In the genomic region with DNA sequence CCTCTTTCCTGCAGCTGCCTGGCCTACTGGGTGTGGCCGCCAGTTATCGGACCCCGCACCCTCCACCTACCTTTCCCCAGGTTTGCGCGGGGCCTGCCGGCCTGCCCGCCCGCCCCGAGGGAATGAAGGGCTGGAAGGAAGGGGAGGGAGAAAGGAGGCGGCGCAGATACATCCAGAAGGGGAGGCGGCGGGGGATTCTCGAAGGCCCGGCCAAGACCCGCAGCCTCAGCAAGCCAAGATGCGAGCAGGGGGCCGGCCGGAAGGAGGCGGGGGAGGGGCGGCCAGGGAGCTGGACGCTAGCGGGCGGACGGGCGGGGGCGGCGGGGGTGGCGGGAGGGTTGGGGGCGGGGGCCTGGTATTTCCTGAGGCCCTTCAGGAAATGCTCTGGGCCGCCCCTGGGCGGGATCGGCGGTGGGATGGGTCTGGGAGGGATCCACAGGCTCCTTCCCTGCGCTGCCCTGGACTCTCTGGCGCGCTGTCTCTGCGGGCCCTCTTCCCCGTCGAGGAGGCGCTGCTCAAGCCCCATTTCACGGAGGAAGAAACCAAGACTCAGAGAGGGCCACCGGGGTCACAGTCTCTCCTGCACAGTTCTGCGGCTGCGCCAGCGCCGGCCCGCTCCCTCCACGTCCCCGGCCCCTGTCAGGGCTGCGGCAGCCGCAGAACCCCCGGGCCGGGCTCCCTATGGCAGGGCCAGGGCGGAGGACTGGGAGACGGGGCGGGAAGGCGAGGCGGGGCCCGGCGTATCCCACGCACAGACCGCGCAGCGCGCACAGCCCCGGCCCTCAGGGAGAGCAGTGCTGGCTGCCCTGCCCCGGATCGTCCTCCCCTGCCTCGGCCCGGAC, we compare ENCODE assay signal across 11 cellular contexts. TPM values are rescaled to one million over a fixed set of nuclear protein-coding genes. Genes with fewer than 3 reads are reported as not detected.
DNase-seq lines count a peak whose midpoint lies in the region; ATAC-seq and TF ChIP-seq lines count a peak whose summit lies in the region.
"Not testable (repeated sequence)": the region's sequence is repeated elsewhere in the genome, so short reads cannot be mapped to it uniquely, and the experiment has no call there.
"Had no signal": no experiment of that assay in that cellular context is flagged by ENCODE, and none has a peak within 500 bp of the region (broad histone marks: within the 10 kb centered on the region; RNA-seq: fewer than 3 reads in every experiment).

No MANE protein-coding gene starts in this region.

- H3K27me3 Mint-ChIP-seq in CD8-positive, alpha-beta T cell (ENCODE audit: low read depth); activated CD8-positive, alpha-beta T cell treated with anti-CD3 and anti-CD28 coated beads, Interleukin-2, amount 10 ng/mL, durations not matched to agents 7 days and 5 days (ENCODE audit: low read depth); natural killer cell treated with Interleukin-12 subunit alpha and Interleukin-12 subunit beta and Interleukin-15 and Interleukin-18, amount 100 ng/mL, for 72 hours: not testable (repeated sequence)

- not testable (repeated sequence) for H3K27ac ChIP-seq in CD8-positive, alpha-beta T cell (ENCODE audit: low read depth, low read length); RWPE2 (ENCODE audit: poor library complexity, severe bottlenecking); body of pancreas; heart left ventricle; right lobe of liver

- not testable (repeated sequence) for H3K27ac Mint-ChIP-seq in CD8-positive, alpha-beta T cell; activated CD8-positive, alpha-beta T cell treated with anti-CD3 and anti-CD28 coated beads, Interleukin-2, amount 10 ng/mL, durations not matched to agents 7 days and 5 days; natural killer cell treated with Interleukin-12 subunit alpha and Interleukin-12 subunit beta and Interleukin-15 and Interleukin-18, amount 100 ng/mL, for 72 hours

- not testable (repeated sequence) for TF ChIP-seq CTCF in CD8-positive, alpha-beta T cell (IDR thresholded peaks at IDR 0.05); RWPE2 (IDR thresholded peaks at IDR 0.05; ENCODE audit: poor library complexity, severe bottlenecking); body of pancreas (IDR thresholded peaks at IDR 0.05); heart left ventricle (IDR thresholded peaks at IDR 0.05); right lobe of liver (IDR thresholded peaks at IDR 0.05)

- not testable (repeated sequence) for H3K27me3 ChIP-seq in CD8-positive, alpha-beta T cell (ENCODE audit: insufficient read depth, low read length); RWPE2 (ENCODE audit: insufficient read depth, poor library complexity, severe bottlenecking); body of pancreas; heart left ventricle; right lobe of liver

- H3K9me3 ChIP-seq in CD8-positive, alpha-beta T cell (ENCODE audit: low read length); RWPE2 (ENCODE audit: severe bottlenecking); body of pancreas; heart left ventricle; right lobe of liver: not testable (repeated sequence)

- POLR2A ChIA-PET in CD8-positive, alpha-beta T cell (lab: Charles Lee); activated CD8-positive, alpha-beta T cell treated with anti-CD3 and anti-CD28 coated beads, Interleukin-2, amount 10 ng/mL, durations not matched to agents 7 days and 5 days (lab: Charles Lee): not testable (repeated sequence)

- peak; percentile 24 for ATAC-seq in CD8-positive, alpha-beta T cell
- ATAC-seq in RWPE2 (ENCODE audit: low read depth) (peak; percentile 85), body of pancreas (peak; percentile 82), heart left ventricle (peak; percentile 86 to 92 (median 90)), right lobe of liver (peak; percentile 81 to 88 (median 83))
- peak; percentile 43 for ATAC-seq in activated CD8-positive, alpha-beta T cell treated with anti-CD3 and anti-CD28 coated beads, Interleukin-2, amount 10 ng/mL, durations not matched to agents 7 days and 5 days
- ATAC-seq in natural killer cell treated with Interleukin-12 subunit alpha and Interleukin-12 subunit beta and Interleukin-15 and Interleukin-18, amount 100 ng/mL, for 72 hours, result peak; percentile 56 to 72
- ATAC-seq in stimulated activated naive CD8-positive, alpha-beta T cell treated with anti-CD3 and anti-CD28 coated beads, Interleukin-15, Interleukin-2, amounts not matched to agents 100 U/mL and 50 U/mL, for 24 hours, result peak; percentile 19

- not testable (repeated sequence) for DNase-seq in CD8-positive, alpha-beta T cell; RWPE2 (ENCODE audit: low spot score); activated CD8-positive, alpha-beta T cell treated with anti-CD3 and anti-CD28 coated beads, Interleukin-2, amount 10 ng/mL, durations not matched to agents 7 days and 5 days; body of pancreas; heart left ventricle; right lobe of liver; natural killer cell treated with Interleukin-12 subunit alpha and Interleukin-12 subunit beta and Interleukin-15 and Interleukin-18, amount 100 ng/mL, for 72 hours (ENCODE audit: low spot score); stimulated activated naive CD8-positive, alpha-beta T cell treated with anti-CD3 and anti-CD28 coated beads, Interleukin-15, Interleukin-2, amounts not matched to agents 100 U/mL and 50 U/mL, for 24 hours

- not testable (repeated sequence) for H3K4me1 ChIP-seq in CD8-positive, alpha-beta T cell (ENCODE audit: insufficient read depth, low read length); RWPE2 (ENCODE audit: insufficient read depth, poor library complexity, severe bottlenecking); body of pancreas; heart left ventricle; right lobe of liver

- WGBS in body of pancreas, 2 donors, result no CpG with 5 or more reads among the region's 71 CpGs
- no CpG with 5 or more reads among the region's 71 CpGs for WGBS in heart left ventricle, 4 donors
- WGBS in right lobe of liver (ENCODE audit: insufficient coverage, low coverage, low lambda C conversion rate, missing lambda C conversion rate), result no CpG with 5 or more reads among the region's 71 CpGs

- H3K9me3 Mint-ChIP-seq in CD8-positive, alpha-beta T cell; activated CD8-positive, alpha-beta T cell treated with anti-CD3 and anti-CD28 coated beads, Interleukin-2, amount 10 ng/mL, durations not matched to agents 7 days and 5 days (ENCODE audit: insufficient read depth); natural killer cell treated with Interleukin-12 subunit alpha and Interleukin-12 subunit beta and Interleukin-15 and Interleukin-18, amount 100 ng/mL, for 72 hours: not testable (repeated sequence)

- intact Hi-C loops in CD8-positive, alpha-beta T cell (cut with DNase I, micrococcal nuclease); body of pancreas (cut with DNase I); heart left ventricle (cut with DNase I); right lobe of liver (cut with DNase I): not testable (repeated sequence)

- H3K36me3 ChIP-seq in CD8-positive, alpha-beta T cell (ENCODE audit: insufficient read depth, low read length); RWPE2 (ENCODE audit: low read depth); body of pancreas (replicated peaks in 1 of 2; ENCODE audit: insufficient read depth in 1 of 2, low read depth in 2 of 2); heart left ventricle; right lobe of liver: not testable (repeated sequence)

- CTCF ChIA-PET in CD8-positive, alpha-beta T cell (lab: Charles Lee); activated CD8-positive, alpha-beta T cell treated with anti-CD3 and anti-CD28 coated beads, Interleukin-2, amount 10 ng/mL, durations not matched to agents 7 days and 5 days (lab: Charles Lee): not testable (repeated sequence)

- not testable (repeated sequence) for H3K36me3 Mint-ChIP-seq in CD8-positive, alpha-beta T cell; activated CD8-positive, alpha-beta T cell treated with anti-CD3 and anti-CD28 coated beads, Interleukin-2, amount 10 ng/mL, durations not matched to agents 7 days and 5 days (ENCODE audit: low read depth); natural killer cell treated with Interleukin-12 subunit alpha and Interleukin-12 subunit beta and Interleukin-15 and Interleukin-18, amount 100 ng/mL, for 72 hours

- not testable (repeated sequence) for H3K4me1 Mint-ChIP-seq in CD8-positive, alpha-beta T cell (ENCODE audit: low read depth); activated CD8-positive, alpha-beta T cell treated with anti-CD3 and anti-CD28 coated beads, Interleukin-2, amount 10 ng/mL, durations not matched to agents 7 days and 5 days (ENCODE audit: low read depth); natural killer cell treated with Interleukin-12 subunit alpha and Interleukin-12 subunit beta and Interleukin-15 and Interleukin-18, amount 100 ng/mL, for 72 hours (ENCODE audit: low read depth in 2 of 2)

- TF ChIP-seq POLR2A in body of pancreas (IDR thresholded peaks at IDR 0.05); heart left ventricle (IDR thresholded peaks at IDR 0.05); right lobe of liver (IDR thresholded peaks at IDR 0.05): not testable (repeated sequence)

- H3K4me3 ChIP-seq in CD8-positive, alpha-beta T cell (ENCODE audit: low read depth, low read length); RWPE2 (ENCODE audit: severe bottlenecking); body of pancreas; heart left ventricle; right lobe of liver: not testable (repeated sequence)

- not testable (repeated sequence) for H3K4me3 Mint-ChIP-seq in CD8-positive, alpha-beta T cell; activated CD8-positive, alpha-beta T cell treated with anti-CD3 and anti-CD28 coated beads, Interleukin-2, amount 10 ng/mL, durations not matched to agents 7 days and 5 days; natural killer cell treated with Interleukin-12 subunit alpha and Interleukin-12 subunit beta and Interleukin-15 and Interleukin-18, amount 100 ng/mL, for 72 hours

RNA-seq across cellular contexts. Expression of gene GRAPL, which starts 35.2 kb away (rescaled TPM):
- 10 to 100 TPM; 15.7 to 18.7 TPM for total RNA-seq in CD8-positive, alpha-beta T cell
- 10 to 100 TPM; 13.6 to 16.8 TPM for total RNA-seq in activated CD8-positive, alpha-beta T cell treated with anti-CD3 and anti-CD28 coated beads, Interleukin-2, amount 10 ng/mL, durations not matched to agents 7 days and 5 days
- not detected for total RNA-seq in body of pancreas
- 1 to 10 TPM in 5 of 9 donors, under 1 TPM in 3, not detected in 1; 0.69 to 5.9 (median 1.5) TPM for total RNA-seq in heart left ventricle
- 1 to 10 TPM; 1.5 to 2.0 TPM for polyA plus RNA-seq in heart left ventricle
- total RNA-seq in right lobe of liver, result 1 to 10 TPM in 4 of 6 experiments, under 1 TPM in 2; 0.68 to 9.2 (median 2.2) TPM
- 1 to 10 TPM; 5.3 to 9.6 TPM for total RNA-seq in natural killer cell treated with Interleukin-12 subunit alpha and Interleukin-12 subunit beta and Interleukin-15 and Interleukin-18, amount 100 ng/mL, for 72 hours
- total RNA-seq: Daoy, GM23248, HT1080 had no signal
- polyA plus RNA-seq: GM23248 had no signal

Comparison
In these comparisons a context has a peak if more than half of its experiments do, and no peak if none do; other contexts are left out.
1. ATAC-seq: peak in every context shown above with its lines; median percentile 90 in heart left ventricle; 85 in RWPE2; 83 in right lobe of liver; 82 in body of pancreas; 64 in natural killer cell treated with Interleukin-12 subunit alpha and Interleukin-12 subunit beta and Interleukin-15 and Interleukin-18, amount 100 ng/mL, for 72 hours; 43 in activated CD8-positive, alpha-beta T cell treated with anti-CD3 and anti-CD28 coated beads, Interleukin-2, amount 10 ng/mL, durations not matched to agents 7 days and 5 days; 24 in CD8-positive, alpha-beta T cell; 19 in stimulated activated naive CD8-positive, alpha-beta T cell treated with anti-CD3 and anti-CD28 coated beads, Interleukin-15, Interleukin-2, amounts not matched to agents 100 U/mL and 50 U/mL, for 24 hours.